In the genomic region with DNA sequence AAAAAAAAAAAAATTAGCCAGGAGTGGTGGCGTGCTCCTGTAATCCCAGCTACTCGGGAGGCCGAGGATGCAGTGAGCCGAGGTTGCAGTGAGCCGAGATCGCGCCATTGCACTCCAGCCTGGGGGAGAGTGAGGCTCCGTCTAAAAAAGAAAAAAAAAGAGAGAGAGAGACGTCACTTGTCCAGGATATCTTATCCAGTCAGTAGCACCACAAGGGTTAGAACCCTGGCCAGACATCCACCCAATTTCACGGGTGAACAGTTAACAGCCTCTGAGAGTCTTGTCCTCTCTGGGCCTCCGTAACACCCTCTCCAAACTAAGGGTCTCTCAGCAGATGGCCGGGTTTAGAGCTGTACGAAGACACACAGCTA, we compare ENCODE assay signal across 8 cellular contexts. TPM values are rescaled to one million over a fixed set of nuclear protein-coding genes. Genes with fewer than 3 reads are reported as not detected.
DNase-seq lines count a peak whose midpoint lies in the region; ATAC-seq and TF ChIP-seq lines count a peak whose summit lies in the region.

No MANE protein-coding gene starts in this region.

- CTCF ChIA-PET in MCF 10A (lab: Yijun Ruan, JAX), result interaction anchor here (0.6 to 1.2 kb wide), 9 partner anchors 13 to 1260 kb away, joined by 3 to 5 read pairs (median 4); no protein-coding TSS in a partner anchor

- DNase-seq in MCF 10A (ENCODE audit: unreplicated experiment) (no peak), cerebellum (ENCODE audit: low spot score) (no peak), SW480 (ENCODE audit: low spot score) (no peak), SIG-M5 (lab: John Stamatoyannopoulos, UW) (no peak), left colon (no peak)

- H3K9me3 ChIP-seq in mucosa of rectum (ENCODE audit: control insufficient read depth in 2 of 2, low read length in 2 of 2), result no peaks in the 10 kb centered on the region

- H3K27me3 Mint-ChIP-seq in MCF 10A (ENCODE audit: insufficient read depth, unreplicated experiment), result no peaks in the 10 kb centered on the region

- no peaks in the 10 kb centered on the region for H3K9me3 Mint-ChIP-seq in MCF 10A (ENCODE audit: unreplicated experiment)

- peak overlapping the region; percentile 95 for H2AFZ ChIP-seq in ACC112 (ENCODE audit: low read length, unreplicated experiment)

- H3K27me3 ChIP-seq in ACC112 (ENCODE audit: insufficient read depth, low read length), result no peaks in the 10 kb centered on the region
- H3K27me3 ChIP-seq in mucosa of rectum (ENCODE audit: control insufficient read depth in 2 of 2, insufficient read depth in 2 of 2, low read length in 2 of 2), result no peaks in the 10 kb centered on the region

- peaks cover 46% of the 10 kb centered on the region for H3K79me2 ChIP-seq in ACC112 (ENCODE audit: control insufficient read depth, insufficient read depth, low read length, unreplicated experiment)

- peak; percentile 1 for ATAC-seq in HG02973 (IDR thresholded peaks at IDR 0.05; ENCODE audit: unreplicated experiment)
- no peak for ATAC-seq in left colon

- intact Hi-C loops in MCF 10A (cut with micrococcal nuclease) (loop anchor here (5.0 kb wide), 1 partner anchor 107 kb away; a partner anchor contains a TSS), left colon (cut with DNase I, micrococcal nuclease) (loop anchor here in 1 of 2 donors (10.0 kb wide), 1 partner anchor 49 kb away; a partner anchor contains a TSS)

- peaks cover 29% of the 10 kb centered on the region for H3K4me1 Mint-ChIP-seq in MCF 10A (ENCODE audit: insufficient read depth, unreplicated experiment)

- H3K36me3 ChIP-seq in ACC112 (ENCODE audit: insufficient read depth, low read length) (no peaks in the 10 kb centered on the region), mucosa of rectum (ENCODE audit: control insufficient read depth in 2 of 2, insufficient read depth in 2 of 2, low read length in 2 of 2) (peaks cover 0 to 3% of the 10 kb centered on the region in 2 donors)

- H3K4me3 ChIP-seq in ACC112 (ENCODE audit: low read depth, low read length) (peak overlapping the region; percentile 100), mucosa of rectum (ENCODE audit: low read length in 2 of 2) (peak overlapping the region; percentile 95 to 100)

- peak overlapping the region; percentile 96 for H3K27ac Mint-ChIP-seq in MCF 10A (ENCODE audit: low read depth, unreplicated experiment)

- peak overlapping the region; percentile 93 to 99 for H3K9ac ChIP-seq in mucosa of rectum (ENCODE audit: low read depth in 1 of 2, low read length in 2 of 2)

- peaks cover 12% of the 10 kb centered on the region for H3K36me3 Mint-ChIP-seq in MCF 10A (ENCODE audit: insufficient read depth, unreplicated experiment)

- H3K4me1 ChIP-seq in ACC112 (ENCODE audit: control insufficient read depth, insufficient read depth, low read length, unreplicated experiment) (peaks cover 11% of the 10 kb centered on the region), mucosa of rectum (ENCODE audit: control insufficient read depth in 2 of 2, insufficient read depth in 2 of 2, low read length in 2 of 2) (peaks cover 18 to 29% of the 10 kb centered on the region in 2 donors)

- no peak for TF ChIP-seq CTCF in MCF 10A (IDR thresholded peaks at IDR 0.05; ENCODE audit: unreplicated experiment)

- H3K4me3 Mint-ChIP-seq in MCF 10A (ENCODE audit: unreplicated experiment), result peak overlapping the region; percentile 89

- H3K27ac ChIP-seq in ACC112 (ENCODE audit: low read depth, low read length) (peak overlapping the region; percentile 96), mucosa of rectum (ENCODE audit: low read depth in 2 of 2, low read length in 2 of 2) (peak overlapping the region; percentile 93 to 98)

- BruUV-seq in MCF 10A (replicated peaks; lab: Mats Ljungman, UMichigan), result no TSS peak

- POLR2A ChIA-PET in MCF 10A (lab: Yijun Ruan, JAX), result interaction anchor here (0.6 to 2.8 kb wide), 24 partner anchors 8 to 524 kb away, joined by 3 to 16 read pairs (median 4); a partner anchor contains a TSS

RNA-seq across cellular contexts. Expression of a gene that starts 0.9 kb away (rescaled TPM):
- total RNA-seq in MCF 10A (2022) (91.3 and 101 TPM in 2 replicates), cerebellum (44.1 TPM), left colon (100 to 1,000 TPM; 113 to 129 TPM)

RNA-seq across cellular contexts. Expression of a gene that starts 8.4 kb away (rescaled TPM):
- not detected in 2 replicates for total RNA-seq in MCF 10A (2022)
- 0.91 TPM for total RNA-seq in cerebellum
- total RNA-seq in left colon, result 1 to 10 TPM in 1 of 2 donors, not detected in 1; 4.4 TPM

RNA-seq across cellular contexts. Expression of a gene that starts 12.2 kb away (rescaled TPM):
- total RNA-seq in MCF 10A (2022) (not detected in 2 replicates), cerebellum (not detected), left colon (not detected)

RNA-seq across cellular contexts. Expression of a gene that starts 39.9 kb away (rescaled TPM):
- total RNA-seq in MCF 10A (2022) (1.1 and 2.7 TPM in 2 replicates), cerebellum (3.7 TPM), left colon (10 to 100 TPM in 1 of 2 donors, 1 to 10 TPM in 1; 2.8 to 23.8 TPM)

RNA-seq across cellular contexts. Expression of a gene that starts 47.0 kb away (rescaled TPM):
- total RNA-seq in MCF 10A (2022) (27.0 and 39.8 TPM in 2 replicates), cerebellum (1.1 TPM), left colon (10 to 100 TPM; 11.8 to 40.9 TPM)
